In genomic region chr1:111592389-111593361, GRCh38 we compare ENCODE assay signal across 8 cellular contexts. TPM values are rescaled to one million over a fixed set of nuclear protein-coding genes. Genes with fewer than 3 reads are reported as not detected.
DNase-seq lines count a peak whose midpoint lies in the region; ATAC-seq and TF ChIP-seq lines count a peak whose summit lies in the region.

No MANE protein-coding gene starts in this region.

- no peaks in the 10 kb centered on the region for H3K9me3 ChIP-seq in HUES6 (ENCODE audit: control insufficient read depth, insufficient read depth, low read depth, low read length)

- POLR2A ChIA-PET in WTC11 (lab: Charles Lee), result interaction anchor here (0.7 to 1.5 kb wide), 2 partner anchors 7 to 26 kb away, joined by 5 to 12 read pairs; no protein-coding TSS in a partner anchor

- peaks cover 14% of the 10 kb centered on the region for H3K4me1 Mint-ChIP-seq in WTC11

- CTCF ChIA-PET in WTC11 (lab: Charles Lee), result interaction anchor here (0.8 to 1.6 kb wide), 7 partner anchors 8 to 147 kb away, joined by 3 to 8 read pairs (median 3); no protein-coding TSS in a partner anchor

- H3K27ac Mint-ChIP-seq in WTC11, result no peak overlapping the region

- no peak overlapping the region for H3K9ac ChIP-seq in HUES6 (ENCODE audit: low read length)

- TF ChIP-seq CTCF in WTC11 (IDR thresholded peaks at IDR 0.05), result no peak
- TF ChIP-seq CTCF in cardiac fibroblast (IDR thresholded peaks at IDR 0.05; ENCODE audit: low read depth, low read length), result no peak

- no peak overlapping the region for H3K4me3 Mint-ChIP-seq in WTC11

- no peak overlapping the region for H3K27ac ChIP-seq in HUES6 (ENCODE audit: low read depth, low read length)

- no peaks in the 10 kb centered on the region for H3K9me3 Mint-ChIP-seq in WTC11

- H3K27me3 ChIP-seq in HUES6 (ENCODE audit: control insufficient read depth, insufficient read depth, low read length), result no peaks in the 10 kb centered on the region

- ATAC-seq in GM21529 (IDR thresholded peaks at IDR 0.05; ENCODE audit: unreplicated experiment) (peak; percentile 81), WTC11 (peak; percentile 87)

- H3K4me1 ChIP-seq in HUES6 (ENCODE audit: control insufficient read depth, insufficient read depth, low read length), result peaks cover 13% of the 10 kb centered on the region

- no peaks in the 10 kb centered on the region for H3K27me3 Mint-ChIP-seq in WTC11 (ENCODE audit: low read depth)

- peak; percentile 89 for DNase-seq in EH (ENCODE audit: low read depth)
- peak; percentile 21 for DNase-seq in WTC11 (ENCODE audit: low spot score)
- peak; percentile 81 to 92 for DNase-seq in cardiac fibroblast (ENCODE audit: low read depth in 2 of 2)
- DNase-seq in left kidney (ENCODE audit: low read depth, low spot score), result peak; percentile 55
- DNase-seq in stimulated activated CD4-positive, alpha-beta T cell treated with anti-CD3 and anti-CD28 coated beads, Interleukin-2, amount 100 ng/mL, for 4 hours (ENCODE audit: low read depth), result peak; percentile 97
- no peak for DNase-seq in DMS114 treated with DMSO at 0.1 percent for 48 hours (lab: John Stamatoyannopoulos, UW; ENCODE audit: unreplicated experiment)

- peak overlapping the region; percentile 10; the same call in 1 of the 2 replicates for H3K4me3 ChIP-seq in HUES6 (ENCODE audit: low read depth, low read length)
- H3K4me3 ChIP-seq in cardiac fibroblast (replicated peaks in 1 of 2; ENCODE audit: low read depth in 2 of 2, low read length in 2 of 2), result peak overlapping the region in 1 of 2 donors; percentile 12

- no peaks in the 10 kb centered on the region for H3K36me3 Mint-ChIP-seq in WTC11

- H3K36me3 ChIP-seq in HUES6 (ENCODE audit: control insufficient read depth, insufficient read depth, low read length), result no peaks in the 10 kb centered on the region

TF ChIP-seq in WTC11, 78 proteins besides CTCF, POLR2A, EP300 and RAD21:
- TF ChIP-seq NR2C2 (CRISPR knock-in tag; IDR thresholded peaks at IDR 0.05) (no peak), HMGXB4 (CRISPR knock-in tag; IDR thresholded peaks at IDR 0.05) (no peak), PREB (CRISPR knock-in tag; IDR thresholded peaks at IDR 0.05; ENCODE audit: borderline replicate concordance) (no peak), E2F4 (CRISPR knock-in tag; IDR thresholded peaks at IDR 0.05; ENCODE audit: borderline replicate concordance, low read depth) (no peak), NR3C1 (CRISPR knock-in tag; conservative IDR thresholded peaks at IDR 0.05; ENCODE audit: low read depth) (no peak), RELA (CRISPR knock-in tag; IDR thresholded peaks at IDR 0.05; ENCODE audit: borderline replicate concordance) (no peak), SMAD4 (CRISPR knock-in tag; IDR thresholded peaks at IDR 0.05) (no peak), ZNF232 (CRISPR knock-in tag; IDR thresholded peaks at IDR 0.05) (no peak), MAX (CRISPR knock-in tag; IDR thresholded peaks at IDR 0.05) (no peak), NFATC4 (CRISPR knock-in tag; IDR thresholded peaks at IDR 0.05) (no peak), ZNF671 (CRISPR knock-in tag; IDR thresholded peaks at IDR 0.05) (no peak), KAT7 (CRISPR knock-in tag; IDR thresholded peaks at IDR 0.05; ENCODE audit: borderline replicate concordance) (no peak), RORB (CRISPR knock-in tag; IDR thresholded peaks at IDR 0.05) (no peak), E2F1 (CRISPR knock-in tag; IDR thresholded peaks at IDR 0.05) (no peak), ZBTB43 (CRISPR knock-in tag; IDR thresholded peaks at IDR 0.05) (no peak), GRHL2 (CRISPR knock-in tag; IDR thresholded peaks at IDR 0.05; ENCODE audit: insufficient replicate concordance, severe bottlenecking) (no peak), TCF7 (CRISPR knock-in tag; IDR thresholded peaks at IDR 0.05; ENCODE audit: low read depth) (no peak), HMGA2 (CRISPR knock-in tag; IDR thresholded peaks at IDR 0.05) (no peak)

RNA-seq across cellular contexts. Expression of gene RAP1A, which starts 26.9 kb away (rescaled TPM):
- 25.4 to 28.3 TPM (median 27.4 TPM) in 3 replicates for total RNA-seq in WTC11 (2021)
